Comparison of ENCODE assay signal across 11 cellular contexts in the genomic region with DNA sequence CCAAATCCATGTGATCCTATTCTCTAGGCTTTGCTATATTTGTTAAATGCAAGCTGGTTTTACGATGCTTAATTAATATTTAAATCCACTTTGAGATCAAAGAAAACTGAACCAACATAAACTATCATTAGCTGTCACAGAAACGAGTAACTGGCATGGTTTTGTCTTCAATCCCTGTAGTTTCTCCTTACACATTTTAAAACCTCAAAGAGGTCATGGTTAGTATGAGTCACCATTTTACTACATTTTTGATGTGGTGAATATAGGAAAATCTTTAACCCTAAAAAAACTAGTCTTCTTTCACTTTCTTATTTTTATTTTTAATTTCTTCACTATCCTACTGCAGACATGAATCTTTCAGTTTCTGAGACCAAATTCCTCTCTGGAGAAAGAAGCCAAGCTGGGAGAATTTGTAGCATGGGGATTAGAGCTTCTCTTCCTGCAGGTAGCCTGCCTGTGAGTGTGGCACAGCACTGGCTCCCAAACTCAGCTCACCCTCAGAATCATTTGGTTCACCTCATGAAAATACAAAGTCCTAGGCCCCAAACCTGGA. TPM values are rescaled to one million over a fixed set of nuclear protein-coding genes. Genes with fewer than 3 reads are reported as not detected.
DNase-seq lines count a peak whose midpoint lies in the region; ATAC-seq, FAIRE-seq and TF ChIP-seq lines count a peak whose summit lies in the region.
"Had no signal": no experiment of that assay in that cellular context is flagged by ENCODE, and none has a peak within 500 bp of the region (broad histone marks: within the 10 kb centered on the region; RNA-seq: fewer than 3 reads in every experiment).

No MANE protein-coding gene starts in this region.

- no peaks in the 10 kb centered on the region for H3K27me3 ChIP-seq in pancreas

- no peaks in the 10 kb centered on the region for H3K36me3 Mint-ChIP-seq in activated CD8-positive, alpha-beta T cell treated with anti-CD3 and anti-CD28 coated beads for 36 hours (ENCODE audit: low read depth)

- POLR2A ChIA-PET in activated CD8-positive, alpha-beta T cell treated with anti-CD3 and anti-CD28 coated beads for 36 hours (lab: Charles Lee) = interaction anchor here (1.3 kb wide), 1 partner anchor 17 kb away, joined by 3 read pairs; no protein-coding TSS in a partner anchor

- DNase-seq in ELR (ENCODE audit: low read depth) (peak; percentile 61), kidney tubule cell (ENCODE audit: low spot score) (peak; percentile 30), pancreas (no peak), coronary artery (ENCODE audit: low spot score) (no peak)
- no peak for DNase-seq in activated CD8-positive, alpha-beta T cell treated with anti-CD3 and anti-CD28 coated beads for 36 hours
- DNase-seq: activated CD4-positive, alpha-beta T cell treated with anti-CD3 and anti-CD28 coated beads, Interleukin-2, amount 50 U/mL, for 1 hour; kidney; posterior cingulate gyrus had no signal

- peak overlapping the region; percentile 46 for H3K27ac Mint-ChIP-seq in activated CD8-positive, alpha-beta T cell treated with anti-CD3 and anti-CD28 coated beads for 36 hours
- H3K27ac Mint-ChIP-seq: dendritic cell treated with granulocyte-macrophage colony-stimulating factor and Interleukin-4, amounts not matched to agents 40 ng/mL and 50 ng/mL, for 4 days had no signal

- H3K4me3 Mint-ChIP-seq in activated CD8-positive, alpha-beta T cell treated with anti-CD3 and anti-CD28 coated beads for 36 hours = no peak overlapping the region
- H3K4me3 Mint-ChIP-seq: dendritic cell treated with granulocyte-macrophage colony-stimulating factor and Interleukin-4, amounts not matched to agents 40 ng/mL and 50 ng/mL, for 4 days had no signal

- CTCF ChIA-PET in activated CD8-positive, alpha-beta T cell treated with anti-CD3 and anti-CD28 coated beads for 36 hours (lab: Charles Lee) = interaction anchor here (0.6 kb wide), 1 partner anchor 119 kb away, joined by 3 read pairs; no protein-coding TSS in a partner anchor

- no peaks in the 10 kb centered on the region for H3K9me3 ChIP-seq in pancreas

- no peaks in the 10 kb centered on the region for H3K36me3 ChIP-seq in pancreas

- intact Hi-C loops in activated CD8-positive, alpha-beta T cell treated with anti-CD3 and anti-CD28 coated beads for 36 hours (cut with micrococcal nuclease) = loop anchor here (2.0 kb wide), 1 partner anchor 87 kb away; the partner anchor contains the start of gene LIPK
- intact Hi-C loops in pancreas (cut with DNase I) = no loop called here

- H3K4me1 Mint-ChIP-seq in activated CD8-positive, alpha-beta T cell treated with anti-CD3 and anti-CD28 coated beads for 36 hours (ENCODE audit: low read depth) = peaks cover 30% of the 10 kb centered on the region

- peaks cover 3% of the 10 kb centered on the region for H3K9me3 Mint-ChIP-seq in activated CD8-positive, alpha-beta T cell treated with anti-CD3 and anti-CD28 coated beads for 36 hours
- H3K9me3 Mint-ChIP-seq: dendritic cell treated with granulocyte-macrophage colony-stimulating factor and Interleukin-4, amounts not matched to agents 40 ng/mL and 50 ng/mL, for 4 days had no signal

- peak; percentile 55 for ATAC-seq in HG03378 (IDR thresholded peaks at IDR 0.05; ENCODE audit: unreplicated experiment)
- ATAC-seq in activated CD8-positive, alpha-beta T cell treated with anti-CD3 and anti-CD28 coated beads for 36 hours = peak; percentile 80
- no peak for ATAC-seq in GM19395 (IDR thresholded peaks at IDR 0.05; ENCODE audit: unreplicated experiment)
- no peak for ATAC-seq in pancreas

- no peak overlapping the region for H3K4me3 ChIP-seq in pancreas
- H3K4me3 ChIP-seq in coronary artery = no peak overlapping the region

- no peak for TF ChIP-seq CTCF in activated CD8-positive, alpha-beta T cell treated with anti-CD3 and anti-CD28 coated beads for 36 hours (IDR thresholded peaks at IDR 0.05)
- no peak for TF ChIP-seq CTCF in pancreas (IDR thresholded peaks at IDR 0.05)
- no peak for TF ChIP-seq CTCF in coronary artery (IDR thresholded peaks at IDR 0.05)

- H3K27ac ChIP-seq in pancreas (no peak overlapping the region), coronary artery (no peak overlapping the region)

- no peak for FAIRE-seq in pancreas (lab: Jason Lieb, UNC)
- FAIRE-seq: kidney had no signal

- WGBS in pancreas, 2 donors = 61 to 77% methylated on average over 2 of the region's 2 CpGs

- no peaks in the 10 kb centered on the region for H3K4me1 ChIP-seq in pancreas

- peaks cover 6% of the 10 kb centered on the region for H3K27me3 Mint-ChIP-seq in activated CD8-positive, alpha-beta T cell treated with anti-CD3 and anti-CD28 coated beads for 36 hours

RNA-seq across cellular contexts. Expression of gene LIPM, which starts 8.7 kb away (rescaled TPM):
- total RNA-seq in activated CD8-positive, alpha-beta T cell treated with anti-CD3 and anti-CD28 coated beads for 36 hours = not detected
- total RNA-seq in pancreas = not detected
- not detected for polyA plus RNA-seq in pancreas
- total RNA-seq: kidney had no signal

RNA-seq across cellular contexts. Expression of gene LIPN, which starts 34.0 kb away (rescaled TPM):
- not detected for total RNA-seq in activated CD8-positive, alpha-beta T cell treated with anti-CD3 and anti-CD28 coated beads for 36 hours
- not detected for total RNA-seq in pancreas
- polyA plus RNA-seq in pancreas = not detected

RNA-seq across cellular contexts. Expression of gene ANKRD22, which starts 57.8 kb away (rescaled TPM):
- not detected for total RNA-seq in activated CD8-positive, alpha-beta T cell treated with anti-CD3 and anti-CD28 coated beads for 36 hours
- 10 to 100 TPM in 1 of 6 donors, 1 to 10 TPM in 5; 2.3 to 17.4 (median 4.3) TPM for total RNA-seq in pancreas
- 1 to 10 TPM; 3.4 to 3.6 TPM for polyA plus RNA-seq in pancreas

Comparison
In these comparisons a context has a peak if more than half of its experiments do, and no peak if none do; other contexts are left out.
1. DNase-seq: peak in ELR (single experiment) and kidney tubule cell (single experiment); none in activated CD8-positive, alpha-beta T cell treated with anti-CD3 and anti-CD28 coated beads for 36 hours (single experiment), pancreas (0 of 6) and coronary artery (single experiment).
2. ATAC-seq: peak in HG03378 (single experiment) and activated CD8-positive, alpha-beta T cell treated with anti-CD3 and anti-CD28 coated beads for 36 hours (single experiment); none in GM19395 (single experiment) and pancreas (0 of 4).